9 cellular contexts compared by ENCODE assay signal in the genomic region with DNA sequence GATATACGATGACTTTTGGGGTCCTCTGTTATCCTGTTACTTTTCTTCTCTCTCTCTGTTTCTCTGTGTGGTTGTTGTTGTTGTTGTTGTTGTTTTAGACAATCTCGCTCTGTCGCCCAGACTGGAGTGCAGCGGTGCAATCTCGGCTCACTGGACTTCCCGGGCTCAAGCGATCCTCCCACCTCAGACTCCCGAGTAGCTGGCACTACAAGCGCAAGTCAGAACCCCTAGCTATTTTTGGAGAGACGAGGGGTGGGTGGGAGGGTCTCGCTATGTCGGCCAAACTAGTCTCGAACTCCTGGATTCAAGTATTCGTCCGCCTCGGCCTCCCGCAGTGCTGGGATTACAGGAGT. TPM values are rescaled to one million over a fixed set of nuclear protein-coding genes. Genes with fewer than 3 reads are reported as not detected.
DNase-seq lines count a peak whose midpoint lies in the region; ATAC-seq and TF ChIP-seq lines count a peak whose summit lies in the region.
"Had no signal": no experiment of that assay in that cellular context is flagged by ENCODE, and none has a peak within 500 bp of the region (broad histone marks: within the 10 kb centered on the region; RNA-seq: fewer than 3 reads in every experiment).

No MANE protein-coding gene starts in this region.

- TF ChIP-seq CTCF in WI38 (IDR thresholded peaks at IDR 0.05; ENCODE audit: low read depth, low read length) (no peak), fibroblast of mammary gland (conservative IDR thresholded peaks at IDR 0.05; ENCODE audit: control insufficient read depth, insufficient read depth, low read depth, low read length) (no peak)

- H3K4me3 ChIP-seq in H7 (ENCODE audit: insufficient read depth, low read depth, low read length), result peak overlapping the region; percentile 61
- H3K4me3 ChIP-seq in WI38 (ENCODE audit: low read depth, low read length), result peak overlapping the region; percentile 57
- peak overlapping the region; percentile 57 for H3K4me3 ChIP-seq in fibroblast of mammary gland (ENCODE audit: control insufficient read depth, low read depth, low read length)
- H3K4me3 ChIP-seq in rectal smooth muscle tissue (ENCODE audit: low read length), result peak overlapping the region; percentile 42

- no peaks in the 10 kb centered on the region; the same call in 1 of the 2 replicates for H3K27me3 ChIP-seq in H7 (ENCODE audit: control insufficient read depth, insufficient read depth, low read length)
- peaks cover 6% of the 10 kb centered on the region for H3K27me3 ChIP-seq in rectal smooth muscle tissue (ENCODE audit: control insufficient read depth, insufficient read depth, low read length)

- no peak overlapping the region for H3K9ac ChIP-seq in rectal smooth muscle tissue (ENCODE audit: low read length)

- H3K4me1 ChIP-seq in rectal smooth muscle tissue (ENCODE audit: control insufficient read depth, insufficient read depth, low read length), result no peaks in the 10 kb centered on the region

- no peak overlapping the region for H3K27ac ChIP-seq in rectal smooth muscle tissue (ENCODE audit: low read depth, low read length)

- H3K36me3 ChIP-seq in H7 (replicated peaks; ENCODE audit: control insufficient read depth, insufficient read depth, low read length), result no peaks in the 10 kb centered on the region
- H3K36me3 ChIP-seq in rectal smooth muscle tissue (ENCODE audit: control insufficient read depth, insufficient read depth, low read length), result no peaks in the 10 kb centered on the region

- DNase-seq in H7 (no peak), fibroblast of mammary gland (ENCODE audit: low read depth) (no peak), dermis blood vessel endothelial cell (no peak), cortex of kidney (lab: John Stamatoyannopoulos, UW) (no peak)
- DNase-seq: NCI-H510A treated with DMSO at 0.1 percent for 48 hours had no signal

- ATAC-seq in HG03097 (IDR thresholded peaks at IDR 0.05; ENCODE audit: low FRiP score, unreplicated experiment), result no peak
- no peak for ATAC-seq in HG03432 (IDR thresholded peaks at IDR 0.05; ENCODE audit: unreplicated experiment)

RNA-seq across cellular contexts. Expression of gene ABT1, which starts 19.1 kb away (rescaled TPM):
- total RNA-seq in H7 (2014; rRNA removed; shearing (Covaris generic)), result 29.9 and 30.6 TPM in 2 replicates
- 18.7 and 22.0 TPM in 2 replicates for total RNA-seq in dermis blood vessel endothelial cell

RNA-seq across cellular contexts. Expression of gene HMGN4, which starts 39.5 kb away (rescaled TPM):
- total RNA-seq in H7 (2014; rRNA removed; shearing (Covaris generic)), result 88.9 and 93.0 TPM in 2 replicates
- total RNA-seq in dermis blood vessel endothelial cell, result 60.4 and 78.7 TPM in 2 replicates
